1 cellular context compared by ENCODE assay signal in the genomic region with DNA sequence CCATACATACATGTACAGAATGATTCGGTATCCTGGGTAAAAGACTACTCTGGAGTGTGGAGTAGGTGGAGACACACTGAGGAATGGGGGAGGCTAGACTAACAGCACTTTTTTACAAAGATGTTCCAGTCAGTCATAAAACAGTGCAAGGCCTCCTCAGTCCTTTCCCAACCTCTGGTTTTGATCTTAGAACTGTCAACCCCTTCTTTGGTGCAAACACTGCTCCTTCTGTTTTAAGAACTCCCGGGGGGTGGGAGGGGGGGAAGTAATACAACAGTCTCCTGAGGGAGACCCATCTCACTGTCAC.
TF ChIP-seq lines count a peak whose summit lies in the region.

No MANE protein-coding gene starts in this region.

TF ChIP-seq in endothelial cell of umbilical vein, 7 proteins besides CTCF, POLR2A, EP300 and RAD21:
- TF ChIP-seq MAX (IDR thresholded peaks at IDR 0.05; ENCODE audit: insufficient read depth, insufficient read length): no peak
- no peak for TF ChIP-seq GATA2 (IDR thresholded peaks at IDR 0.05; ENCODE audit: insufficient read depth, insufficient read length, low read depth, low read length)
- TF ChIP-seq FOS (IDR thresholded peaks at IDR 0.05; ENCODE audit: borderline replicate concordance, insufficient read depth, low read length): no peak
- no peak for TF ChIP-seq POLR2AphosphoS5 (IDR thresholded peaks at IDR 0.05; ENCODE audit: insufficient read depth, low read depth, low read length)
- TF ChIP-seq MYC (IDR thresholded peaks at IDR 0.05; ENCODE audit: low read depth, low read length): no peak
- no peak for TF ChIP-seq JUN (IDR thresholded peaks at IDR 0.05; ENCODE audit: borderline replicate concordance, insufficient read depth, insufficient read length, low read depth)
- no peak for TF ChIP-seq EZH2 (IDR thresholded peaks at IDR 0.05; ENCODE audit: borderline replicate concordance, low read depth, low read length, severe bottlenecking)
